29 cellular contexts compared by ENCODE assay signal in the genomic region with DNA sequence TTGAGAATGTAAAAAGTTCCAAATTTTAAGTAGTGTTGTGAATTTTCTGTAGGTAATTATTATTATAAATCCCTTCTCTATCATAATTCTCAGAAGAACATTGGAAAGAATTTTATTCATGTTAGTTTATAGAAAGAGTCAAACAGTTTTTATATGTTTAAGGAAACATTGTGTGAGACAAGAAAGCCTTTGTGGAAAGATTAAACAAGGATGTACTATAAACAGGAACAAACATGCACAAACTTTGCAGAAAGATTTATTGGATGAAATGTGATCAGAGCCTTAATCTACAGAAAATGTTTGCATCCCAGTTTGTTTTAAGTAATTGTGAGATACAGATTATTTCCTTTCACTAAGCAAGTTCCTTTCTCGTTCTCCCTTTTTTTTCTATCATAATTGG.
"Had no signal": no experiment of that assay in that cellular context is flagged by ENCODE, and none has a peak within 500 bp of the region (broad histone marks: within the 10 kb centered on the region; RNA-seq: fewer than 3 reads in every experiment).

No MANE protein-coding gene starts in this region.

- H3K4me3 ChIP-seq: left ventricle myocardium inferior, lung, neural progenitor cell, ovary, skin epidermis, spleen, suprapubic skin, thoracic aorta, tibial artery, upper lobe of right lung had no signal

- H3K4me2 ChIP-seq: neural progenitor cell had no signal

- H3K9me3 ChIP-seq: left ventricle myocardium inferior, neutrophil, ovary, spleen, suprapubic skin, thoracic aorta, tibial artery, upper lobe of right lung had no signal

- ATAC-seq: natural killer cell; right cardiac atrium; sciatic nerve; stimulated activated effector memory CD8-positive, alpha-beta T cell treated with anti-CD3 and anti-CD28 coated beads, Interleukin-12 subunit alpha, Interleukin-12 subunit beta, amount 100 ng/mL, for 72 hours; upper lobe of right lung had no signal

- H3K27me3 Mint-ChIP-seq: naive B cell; progenitor cell of endocrine pancreas; stimulated activated naive CD8-positive, alpha-beta T cell treated with anti-CD3 and anti-CD28 coated beads, Interleukin-15, Interleukin-2, amounts not matched to agents 100 ng/mL and 50 ng/mL, for 24 hours had no signal

- DNase-seq: hypothalamus; immature natural killer cell; kidney; left ventricle myocardium inferior; mesendoderm; naive B cell; natural killer cell; nephron progenitor cell; occipital lobe; ovary; retina; right cardiac atrium; spleen; stimulated activated CD4-positive, alpha-beta T cell treated with anti-CD3 and anti-CD28 coated beads, Interleukin-4, amount 100 ng/mL, for 24 hours; stimulated activated naive CD4-positive, alpha-beta T cell; tibial artery; trophoblast cell; upper lobe of right lung had no signal

- H3K36me3 ChIP-seq: left ventricle myocardium inferior, neural progenitor cell, neutrophil, ovary, spleen, suprapubic skin, thoracic aorta, tibial artery, upper lobe of right lung had no signal

- H3K4me1 ChIP-seq: left ventricle myocardium inferior, neural progenitor cell, spleen, suprapubic skin, upper lobe of right lung had no signal

- H3K27ac Mint-ChIP-seq: immature natural killer cell; mesothelial cell of epicardium; naive B cell; natural killer cell; nephron progenitor cell; neural progenitor cell; progenitor cell of endocrine pancreas; stimulated activated effector memory CD8-positive, alpha-beta T cell treated with anti-CD3 and anti-CD28 coated beads, Interleukin-12 subunit alpha, Interleukin-12 subunit beta, amount 100 ng/mL, for 72 hours; stimulated activated naive CD8-positive, alpha-beta T cell treated with anti-CD3 and anti-CD28 coated beads, Interleukin-15, Interleukin-2, amounts not matched to agents 100 ng/mL and 50 ng/mL, for 24 hours had no signal

- H3K36me3 Mint-ChIP-seq: mesothelial cell of epicardium; naive B cell; neural progenitor cell; stimulated activated effector memory CD8-positive, alpha-beta T cell treated with anti-CD3 and anti-CD28 coated beads, Interleukin-12 subunit alpha, Interleukin-12 subunit beta, amount 100 ng/mL, for 72 hours had no signal

- H3K27me3 ChIP-seq: neural progenitor cell, neutrophil, ovary, spleen, suprapubic skin, tibial artery, upper lobe of right lung had no signal

- H3K9me3 Mint-ChIP-seq: immature natural killer cell; mesothelial cell of epicardium; naive B cell; natural killer cell; nephron progenitor cell; neural progenitor cell; stimulated activated effector memory CD8-positive, alpha-beta T cell treated with anti-CD3 and anti-CD28 coated beads, Interleukin-12 subunit alpha, Interleukin-12 subunit beta, amount 100 ng/mL, for 72 hours; stimulated activated naive CD8-positive, alpha-beta T cell treated with anti-CD3 and anti-CD28 coated beads, Interleukin-15, Interleukin-2, amounts not matched to agents 100 ng/mL and 50 ng/mL, for 24 hours had no signal

- H2AFZ ChIP-seq: neural progenitor cell had no signal

- H3K9ac ChIP-seq: neural progenitor cell had no signal

- H3K4me3 Mint-ChIP-seq: immature natural killer cell; mesothelial cell of epicardium; naive B cell; natural killer cell; nephron progenitor cell; neural progenitor cell; stimulated activated effector memory CD8-positive, alpha-beta T cell treated with anti-CD3 and anti-CD28 coated beads, Interleukin-12 subunit alpha, Interleukin-12 subunit beta, amount 100 ng/mL, for 72 hours; stimulated activated naive CD8-positive, alpha-beta T cell treated with anti-CD3 and anti-CD28 coated beads, Interleukin-15, Interleukin-2, amounts not matched to agents 100 ng/mL and 50 ng/mL, for 24 hours had no signal

- H3K27ac ChIP-seq: left ventricle myocardium inferior, neural progenitor cell, neutrophil, ovary, skin epidermis, spleen, suprapubic skin, thoracic aorta, tibial artery, upper lobe of right lung had no signal

- H3K4me1 Mint-ChIP-seq: immature natural killer cell; naive B cell; natural killer cell; nephron progenitor cell; neural progenitor cell; stimulated activated effector memory CD8-positive, alpha-beta T cell treated with anti-CD3 and anti-CD28 coated beads, Interleukin-12 subunit alpha, Interleukin-12 subunit beta, amount 100 ng/mL, for 72 hours had no signal
